In genomic region chr17:76997981-76998531, GRCh38 we compare ENCODE assay signal across 8 cellular contexts.
A peak's percentile ranks its signal among the peaks of the same experiment; 100 is the strongest.
DNase-seq lines count a peak whose midpoint lies in the region; ATAC-seq and TF ChIP-seq lines count a peak whose summit lies in the region.

No MANE protein-coding gene starts in this region.

- no peaks in the 10 kb centered on the region for H3K36me3 Mint-ChIP-seq in immature natural killer cell

- ATAC-seq in HG02852 (IDR thresholded peaks at IDR 0.05; ENCODE audit: unreplicated experiment), result peak; percentile 57

- peak overlapping the region; percentile 70 for H3K4me3 ChIP-seq in DOHH2 (ENCODE audit: low read length)
- H3K4me3 ChIP-seq in colonic mucosa, result no peak overlapping the region

- peaks cover 40% of the 10 kb centered on the region for H3F3A ChIP-seq in DOHH2 (ENCODE audit: control insufficient read depth, insufficient read depth)

- H4K20me1 ChIP-seq in DOHH2 (ENCODE audit: control insufficient read depth, insufficient read depth, low read depth, low read length), result no peaks in the 10 kb centered on the region

- H3K4me1 ChIP-seq in DOHH2 (ENCODE audit: control insufficient read depth, low read length) (peaks cover 99% of the 10 kb centered on the region), colonic mucosa (no peaks in the 10 kb centered on the region)

- H3K4me3 Mint-ChIP-seq in immature natural killer cell, result peak overlapping the region; percentile 72 to 85 (median 78)

- H3K27ac ChIP-seq in DOHH2 (ENCODE audit: low read depth, low read length), result peak overlapping the region; percentile 99
- no peak overlapping the region for H3K27ac ChIP-seq in colonic mucosa

- H3K4me1 Mint-ChIP-seq in immature natural killer cell, result peaks cover 31% of the 10 kb centered on the region in 2 donors

- intact Hi-C loops in colonic mucosa (cut with DNase I), result no loop called here

- H3K4me2 ChIP-seq in DOHH2 (ENCODE audit: low read length), result peak overlapping the region; percentile 83

- H3K27ac Mint-ChIP-seq in immature natural killer cell, result peak overlapping the region; percentile 82 to 92 (median 88)

- H3K9me3 Mint-ChIP-seq in immature natural killer cell, result no peaks in the 10 kb centered on the region

- peaks cover 0 to 7% (median 2%) of the 10 kb centered on the region in 3 donors for H3K27me3 Mint-ChIP-seq in immature natural killer cell (ENCODE audit: low read depth in 3 of 3)

- no peak for TF ChIP-seq CTCF in DOHH2 (IDR thresholded peaks at IDR 0.05; ENCODE audit: low read depth, low read length, poor library complexity, severe bottlenecking)
- no peak for TF ChIP-seq CTCF in colonic mucosa (IDR thresholded peaks at IDR 0.05)

- H3K36me3 ChIP-seq in DOHH2 (ENCODE audit: control insufficient read depth, low read length) (peaks cover 4% of the 10 kb centered on the region; the same call in 1 of the 2 replicates), colonic mucosa (no peaks in the 10 kb centered on the region)

- H3K27me3 ChIP-seq in DOHH2 (ENCODE audit: control insufficient read depth, low read length), result no peaks in the 10 kb centered on the region
- H3K27me3 ChIP-seq in colonic mucosa, result no peaks in the 10 kb centered on the region

- H3K9me3 ChIP-seq in DOHH2 (ENCODE audit: control insufficient read depth, insufficient read depth, low read length) (no peaks in the 10 kb centered on the region), colonic mucosa (no peaks in the 10 kb centered on the region)

- no peaks in the 10 kb centered on the region for H3K9me2 ChIP-seq in DOHH2 (replicated peaks; ENCODE audit: control insufficient read depth, low read length)

- H3K9ac ChIP-seq in colonic mucosa (ENCODE audit: low read depth in 2 of 2, low read length in 2 of 2), result no peak overlapping the region

- H3K79me2 ChIP-seq in DOHH2 (ENCODE audit: control insufficient read depth, low read length), result peaks cover 17% of the 10 kb centered on the region

- DNase-seq in UCSD-AML1 (lab: John Stamatoyannopoulos, UW; ENCODE audit: unreplicated experiment) (peak; percentile 57), immature natural killer cell (peak; percentile 71 to 79 (median 72)), colonic mucosa (no peak), hepatic stellate cell (ENCODE audit: low spot score) (no peak), glomerular visceral epithelial cell (ENCODE audit: extremely low spot score) (no peak), COR-L47 (lab: John Stamatoyannopoulos, UW) (no peak)

Comparison
In these comparisons a context has a peak if more than half of its experiments do, and no peak if none do; other contexts are left out.
1. DNase-seq: peak in UCSD-AML1 (single experiment) and immature natural killer cell (3 of 3); none in colonic mucosa (single experiment), hepatic stellate cell (single experiment), glomerular visceral epithelial cell (single experiment) and COR-L47 (single experiment).